1 cellular context compared by ENCODE assay signal in the genomic region with DNA sequence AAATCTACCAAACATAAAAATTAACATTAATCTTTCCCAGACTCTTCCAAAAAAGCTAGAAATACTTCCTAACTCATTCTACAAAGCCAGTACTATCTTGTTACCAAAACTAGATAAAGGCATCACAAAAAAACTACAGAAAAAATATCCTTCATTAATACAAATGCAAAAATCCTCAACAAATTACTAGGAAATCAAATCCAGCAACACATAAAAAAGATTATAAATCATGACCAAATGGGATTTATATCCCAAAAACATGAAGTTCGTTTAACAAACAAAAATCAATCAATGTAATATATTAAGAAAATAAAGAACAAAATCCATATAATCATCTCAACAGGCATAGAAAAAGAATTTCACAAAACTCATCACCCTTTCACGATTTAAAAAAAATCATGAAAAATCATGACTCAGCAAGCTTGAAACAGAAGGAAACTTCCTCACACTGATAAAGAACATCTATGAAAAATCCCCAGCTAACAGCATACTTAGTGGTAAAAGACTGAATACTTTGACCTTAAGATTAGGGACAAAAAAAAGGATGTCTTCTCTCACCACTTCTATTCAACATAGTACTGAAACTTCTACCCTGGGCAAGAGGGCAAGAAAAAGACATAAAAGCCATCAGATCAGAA.
TF ChIP-seq lines count a peak whose summit lies in the region.

No MANE protein-coding gene starts in this region.

TF ChIP-seq in H1, 55 proteins besides CTCF, POLR2A, EP300 and RAD21:
- peak; percentile 83 for TF ChIP-seq MAFK (IDR thresholded peaks at IDR 0.05; ENCODE audit: low read depth, low read length)
- TF ChIP-seq BACH1 (IDR thresholded peaks at IDR 0.05; ENCODE audit: low read length), result peak; percentile 66
- no peak for TF ChIP-seq JUN (IDR thresholded peaks at IDR 0.05; ENCODE audit: low read depth, low read length)
